ENCODE assay signal across 7 cellular contexts in the genomic region with DNA sequence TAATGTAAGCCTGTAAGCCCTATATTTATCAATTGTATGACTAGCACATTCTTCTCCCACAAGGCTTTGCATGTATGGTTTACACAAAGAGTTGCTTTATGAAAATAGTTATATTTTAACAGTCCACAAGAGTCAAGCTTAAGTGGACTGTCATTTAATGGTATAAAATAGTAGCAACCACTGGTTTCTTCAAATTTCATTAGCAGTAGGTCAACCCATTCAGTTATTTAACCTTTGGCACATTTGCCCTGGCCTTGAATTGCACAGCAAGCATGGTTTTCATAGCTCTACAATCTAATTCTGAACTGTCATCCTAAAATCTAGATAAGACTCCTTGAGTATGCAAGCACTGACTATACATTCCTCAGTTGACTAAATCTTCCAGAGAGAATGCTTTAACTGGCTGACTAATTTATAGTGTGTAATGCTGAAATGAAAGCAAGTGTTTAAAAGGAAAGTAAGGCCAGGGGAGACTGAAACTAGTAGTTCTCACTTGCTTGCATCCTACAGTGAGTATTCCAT. TPM values are rescaled to one million over a fixed set of nuclear protein-coding genes. Genes with fewer than 3 reads are reported as not detected.
DNase-seq lines count a peak whose midpoint lies in the region; ATAC-seq and TF ChIP-seq lines count a peak whose summit lies in the region.

No MANE protein-coding gene starts in this region.

- CTCF ChIA-PET in RWPE1 (lab: Yijun Ruan, JAX), result interaction anchor here (0.5 kb wide), 1 partner anchor 25 kb away, joined by 5 read pairs; no protein-coding TSS in a partner anchor

- H3K27me3 ChIP-seq in lower lobe of right lung (ENCODE audit: low read depth), result no peaks in the 10 kb centered on the region
- no peaks in the 10 kb centered on the region for H3K27me3 ChIP-seq in Peyer's patch
- H3K27me3 ChIP-seq in uterus, result no peaks in the 10 kb centered on the region

- TF ChIP-seq POLR2A in Peyer's patch (IDR thresholded peaks at IDR 0.05) (no peak), uterus (IDR thresholded peaks at IDR 0.05) (no peak)

- peak; percentile 78 for ATAC-seq in GM18870 (IDR thresholded peaks at IDR 0.05; ENCODE audit: unreplicated experiment)
- peak; percentile 43 for ATAC-seq in HG02759 (IDR thresholded peaks at IDR 0.05; ENCODE audit: unreplicated experiment)
- ATAC-seq in lower lobe of right lung, result peak in 1 of 2 donors; percentile 46

- intact Hi-C loops in lower lobe of right lung (cut with DNase I) (no loop called here), uterus (cut with DNase I; ENCODE audit: low total_unique reads) (no loop called here)

- peaks cover 61% of the 10 kb centered on the region for H3K4me1 Mint-ChIP-seq in T-helper 1 cell treated with Interleukin-12 subunit alpha and Interleukin-12 subunit beta and Interleukin-4 antibody, amounts not matched to agents 30 μg/mL and 1 μg/mL, for 36 hours (ENCODE audit: low read depth)

- POLR2A ChIA-PET in RWPE1 (lab: Yijun Ruan, JAX; ENCODE audit: low non-redundant PET), result no interaction called here

- H3K4me1 ChIP-seq in lower lobe of right lung (peaks cover 12% of the 10 kb centered on the region), Peyer's patch (peaks cover 0 to 43% (median 0%) of the 10 kb centered on the region in 4 donors), uterus (peaks cover 0 to 4% of the 10 kb centered on the region in 2 donors)

- peak overlapping the region; percentile 98 for H3K27ac Mint-ChIP-seq in T-helper 1 cell treated with Interleukin-12 subunit alpha and Interleukin-12 subunit beta and Interleukin-4 antibody, amounts not matched to agents 30 μg/mL and 1 μg/mL, for 36 hours

- TF ChIP-seq CTCF in lower lobe of right lung (IDR thresholded peaks at IDR 0.05) (no peak), Peyer's patch (IDR thresholded peaks at IDR 0.05) (no peak), uterus (IDR thresholded peaks at IDR 0.05) (no peak), RWPE1 (conservative IDR thresholded peaks at IDR 0.05; ENCODE audit: low read depth) (no peak)

- H3K4me3 ChIP-seq in lower lobe of right lung (peak overlapping the region; percentile 64), Peyer's patch (peak overlapping the region in 2 of 4 donors; percentile 55 to 72), uterus (no peak overlapping the region)

- H3K9me3 Mint-ChIP-seq in T-helper 1 cell treated with Interleukin-12 subunit alpha and Interleukin-12 subunit beta and Interleukin-4 antibody, amounts not matched to agents 30 μg/mL and 1 μg/mL, for 36 hours, result peaks cover 8% of the 10 kb centered on the region

- H3K36me3 Mint-ChIP-seq in T-helper 1 cell treated with Interleukin-12 subunit alpha and Interleukin-12 subunit beta and Interleukin-4 antibody, amounts not matched to agents 30 μg/mL and 1 μg/mL, for 36 hours (ENCODE audit: low read depth), result peaks cover 76% of the 10 kb centered on the region

- H3K27me3 Mint-ChIP-seq in T-helper 1 cell treated with Interleukin-12 subunit alpha and Interleukin-12 subunit beta and Interleukin-4 antibody, amounts not matched to agents 30 μg/mL and 1 μg/mL, for 36 hours (ENCODE audit: low read depth), result no peaks in the 10 kb centered on the region

- no peak overlapping the region for H3K27ac ChIP-seq in lower lobe of right lung
- H3K27ac ChIP-seq in Peyer's patch, result peak overlapping the region in 2 of 4 donors; percentile 8 to 61
- H3K27ac ChIP-seq in uterus, result peak overlapping the region in 1 of 2 donors; percentile 51
- H3K27ac ChIP-seq in RWPE1, result no peak overlapping the region

- H3K36me3 ChIP-seq in lower lobe of right lung, result no peaks in the 10 kb centered on the region
- H3K36me3 ChIP-seq in Peyer's patch, result no peaks in the 10 kb centered on the region
- no peaks in the 10 kb centered on the region for H3K36me3 ChIP-seq in uterus

- peak overlapping the region; percentile 100 for H3K4me3 Mint-ChIP-seq in T-helper 1 cell treated with Interleukin-12 subunit alpha and Interleukin-12 subunit beta and Interleukin-4 antibody, amounts not matched to agents 30 μg/mL and 1 μg/mL, for 36 hours

- DNase-seq in lower lobe of right lung (no peak), Peyer's patch (no peak), uterus (no peak), RWPE1 (ENCODE audit: low spot score) (no peak)

- H3K9me3 ChIP-seq in lower lobe of right lung, result no peaks in the 10 kb centered on the region
- no peaks in the 10 kb centered on the region for H3K9me3 ChIP-seq in Peyer's patch
- H3K9me3 ChIP-seq in uterus, result no peaks in the 10 kb centered on the region

RNA-seq across cellular contexts. Expression of a gene that starts 1.8 kb away (rescaled TPM):
- total RNA-seq in lower lobe of right lung (24.5 TPM), Peyer's patch (100 to 1,000 TPM in 3 of 4 donors, 10 to 100 TPM in 1; 17.3 to 447 (median 178) TPM), uterus (10 to 100 TPM in 1 of 4 donors, 1 to 10 TPM in 3; 1.8 to 36.3 (median 5.0) TPM)
